Comparison of ENCODE assay signal across 12 cellular contexts in genomic region chr7:106604303-106604918, GRCh38. TPM values are rescaled to one million over a fixed set of nuclear protein-coding genes. Genes with fewer than 3 reads are reported as not detected.
A peak's percentile ranks its signal among the peaks of the same experiment; 100 is the strongest.
DNase-seq lines count a peak whose midpoint lies in the region; ATAC-seq and TF ChIP-seq lines count a peak whose summit lies in the region.
"Had no signal": no experiment of that assay in that cellular context is flagged by ENCODE, and none has a peak within 500 bp of the region (broad histone marks: within the 10 kb centered on the region; RNA-seq: fewer than 3 reads in every experiment).

No MANE protein-coding gene starts in this region.

- no peak overlapping the region for H3K4me3 Mint-ChIP-seq in activated CD4-positive, alpha-beta T cell treated with anti-CD3 and anti-CD28 coated beads for 36 hours
- H3K4me3 Mint-ChIP-seq in activated T-helper 1 cell treated with anti-CD3 and anti-CD28 coated beads, Interleukin-12 subunit alpha, Interleukin-12 subunit beta, Interleukin-2, Interleukin-4 antibody, amounts not matched to agents 30 ng/mL and 10 ng/mL and 1 ng/mL, durations not matched to agents 14 hours and 24 hours and 36 hours = no peak overlapping the region
- no peak overlapping the region for H3K4me3 Mint-ChIP-seq in memory B cell
- H3K4me3 Mint-ChIP-seq in GM23338 = no peak overlapping the region
- H3K4me3 Mint-ChIP-seq: activated naive CD8-positive, alpha-beta T cell treated with anti-CD3 and anti-CD28 coated beads for 36 hours had no signal

- H3K79me2 ChIP-seq in GM23338 (replicated peaks; ENCODE audit: insufficient read depth) = no peaks in the 10 kb centered on the region

- no peaks in the 10 kb centered on the region for H3K36me3 Mint-ChIP-seq in activated CD4-positive, alpha-beta T cell treated with anti-CD3 and anti-CD28 coated beads for 36 hours (ENCODE audit: low read depth)
- H3K36me3 Mint-ChIP-seq in activated T-helper 1 cell treated with anti-CD3 and anti-CD28 coated beads, Interleukin-12 subunit alpha, Interleukin-12 subunit beta, Interleukin-2, Interleukin-4 antibody, amounts not matched to agents 30 ng/mL and 10 ng/mL and 1 ng/mL, durations not matched to agents 14 hours and 24 hours and 36 hours (ENCODE audit: low read depth) = no peaks in the 10 kb centered on the region
- H3K36me3 Mint-ChIP-seq in memory B cell (no peaks in the 10 kb centered on the region), GM23338 (ENCODE audit: low read depth) (no peaks in the 10 kb centered on the region)
- H3K36me3 Mint-ChIP-seq: activated naive CD8-positive, alpha-beta T cell treated with anti-CD3 and anti-CD28 coated beads for 36 hours had no signal

- H3K9me2 ChIP-seq in GM23338 (ENCODE audit: insufficient read depth) = peaks cover 23% of the 10 kb centered on the region

- no peak overlapping the region for H3K27ac Mint-ChIP-seq in activated CD4-positive, alpha-beta T cell treated with anti-CD3 and anti-CD28 coated beads for 36 hours
- no peak overlapping the region for H3K27ac Mint-ChIP-seq in activated T-helper 1 cell treated with anti-CD3 and anti-CD28 coated beads, Interleukin-12 subunit alpha, Interleukin-12 subunit beta, Interleukin-2, Interleukin-4 antibody, amounts not matched to agents 30 ng/mL and 10 ng/mL and 1 ng/mL, durations not matched to agents 14 hours and 24 hours and 36 hours
- H3K27ac Mint-ChIP-seq in memory B cell (no peak overlapping the region), GM23338 (no peak overlapping the region)
- H3K27ac Mint-ChIP-seq: activated naive CD8-positive, alpha-beta T cell treated with anti-CD3 and anti-CD28 coated beads for 36 hours had no signal

- no peak overlapping the region for H2AFZ ChIP-seq in GM23338

- H3K4me1 Mint-ChIP-seq in activated CD4-positive, alpha-beta T cell treated with anti-CD3 and anti-CD28 coated beads for 36 hours = peaks cover 6% of the 10 kb centered on the region
- H3K4me1 Mint-ChIP-seq in activated T-helper 1 cell treated with anti-CD3 and anti-CD28 coated beads, Interleukin-12 subunit alpha, Interleukin-12 subunit beta, Interleukin-2, Interleukin-4 antibody, amounts not matched to agents 30 ng/mL and 10 ng/mL and 1 ng/mL, durations not matched to agents 14 hours and 24 hours and 36 hours (ENCODE audit: low read depth) = peaks cover 4% of the 10 kb centered on the region
- no peaks in the 10 kb centered on the region for H3K4me1 Mint-ChIP-seq in memory B cell
- H3K4me1 Mint-ChIP-seq in GM23338 = no peaks in the 10 kb centered on the region
- H3K4me1 Mint-ChIP-seq: activated naive CD8-positive, alpha-beta T cell treated with anti-CD3 and anti-CD28 coated beads for 36 hours had no signal

- TF ChIP-seq CTCF in GM23338 (conservative IDR thresholded peaks at IDR 0.05; ENCODE audit: low read depth in 2 of 2) = no peak

- H3K4me2 ChIP-seq in GM23338 = no peak overlapping the region

- H3K27me3 Mint-ChIP-seq in activated CD4-positive, alpha-beta T cell treated with anti-CD3 and anti-CD28 coated beads for 36 hours = no peaks in the 10 kb centered on the region
- no peaks in the 10 kb centered on the region for H3K27me3 Mint-ChIP-seq in activated T-helper 1 cell treated with anti-CD3 and anti-CD28 coated beads, Interleukin-12 subunit alpha, Interleukin-12 subunit beta, Interleukin-2, Interleukin-4 antibody, amounts not matched to agents 30 ng/mL and 10 ng/mL and 1 ng/mL, durations not matched to agents 14 hours and 24 hours and 36 hours (ENCODE audit: insufficient read depth)
- H3K27me3 Mint-ChIP-seq in memory B cell (no peaks in the 10 kb centered on the region), GM23338 (ENCODE audit: insufficient read depth, low read depth, poor library complexity) (no peaks in the 10 kb centered on the region)
- H3K27me3 Mint-ChIP-seq: activated naive CD8-positive, alpha-beta T cell treated with anti-CD3 and anti-CD28 coated beads for 36 hours had no signal

- DNase-seq in activated CD4-positive, alpha-beta T cell treated with anti-CD3 and anti-CD28 coated beads for 36 hours = peak; percentile 52
- DNase-seq in activated CD4-positive, alpha-beta T cell treated with anti-CD3 and anti-CD28 coated beads, Interleukin-2, amount 50 U/mL, for 48 hours = no peak
- DNase-seq in Kasumi-1 (lab: John Stamatoyannopoulos, UW) (peak; percentile 20 to 21), memory B cell (ENCODE audit: low spot score in 2 of 2) (no peak), UCSD-AML1 (lab: John Stamatoyannopoulos, UW; ENCODE audit: unreplicated experiment) (no peak), GM19240 (ENCODE audit: insufficient read length, low spot score) (no peak), GM23338 (ENCODE audit: low spot score) (no peak)
- DNase-seq in activated T-helper 1 cell treated with anti-CD3 and anti-CD28 coated beads, Interleukin-12 subunit alpha, Interleukin-12 subunit beta, Interleukin-2, Interleukin-4 antibody, amounts not matched to agents 30 ng/mL and 10 ng/mL and 1 ng/mL, durations not matched to agents 14 hours and 24 hours and 36 hours (ENCODE audit: low spot score) = peak; percentile 12
- DNase-seq: activated naive CD8-positive, alpha-beta T cell treated with anti-CD3 and anti-CD28 coated beads for 36 hours; NCI-H226; posterior cingulate gyrus had no signal

- peak; percentile 96 for ATAC-seq in activated CD4-positive, alpha-beta T cell treated with anti-CD3 and anti-CD28 coated beads for 36 hours
- ATAC-seq in memory B cell (ENCODE audit: low read depth) (peak; percentile 26), GM23338 (no peak)
- ATAC-seq: Right ventricle myocardium inferior had no signal

- H3K27ac ChIP-seq in GM23338 (ENCODE audit: low read depth) = no peak overlapping the region

- intact Hi-C loops in activated CD4-positive, alpha-beta T cell treated with anti-CD3 and anti-CD28 coated beads for 36 hours (cut with DNase I, micrococcal nuclease) = loop anchor here in 1 of 2 experiments (5.0 kb wide), 1 partner anchor 133 kb away; no protein-coding TSS in a partner anchor
- intact Hi-C loops in activated T-helper 1 cell treated with anti-CD3 and anti-CD28 coated beads, Interleukin-12 subunit alpha, Interleukin-12 subunit beta, Interleukin-2, Interleukin-4 antibody, amounts not matched to agents 30 ng/mL and 10 ng/mL and 1 ng/mL, durations not matched to agents 14 hours and 24 hours and 36 hours (cut with micrococcal nuclease) = no loop called here

- no peaks in the 10 kb centered on the region for H3K27me3 ChIP-seq in GM23338 (ENCODE audit: insufficient read depth)

- peaks cover 9% of the 10 kb centered on the region for H3K4me1 ChIP-seq in GM23338 (ENCODE audit: insufficient read depth)

- no peaks in the 10 kb centered on the region for H3K36me3 ChIP-seq in GM23338 (ENCODE audit: insufficient read depth)

- H3K4me3 ChIP-seq in GM23338 = no peak overlapping the region

- H3K9me3 Mint-ChIP-seq in activated CD4-positive, alpha-beta T cell treated with anti-CD3 and anti-CD28 coated beads for 36 hours (ENCODE audit: low read depth) = no peaks in the 10 kb centered on the region
- no peaks in the 10 kb centered on the region for H3K9me3 Mint-ChIP-seq in activated T-helper 1 cell treated with anti-CD3 and anti-CD28 coated beads, Interleukin-12 subunit alpha, Interleukin-12 subunit beta, Interleukin-2, Interleukin-4 antibody, amounts not matched to agents 30 ng/mL and 10 ng/mL and 1 ng/mL, durations not matched to agents 14 hours and 24 hours and 36 hours
- H3K9me3 Mint-ChIP-seq in memory B cell (no peaks in the 10 kb centered on the region), GM23338 (no peaks in the 10 kb centered on the region)
- H3K9me3 Mint-ChIP-seq: activated naive CD8-positive, alpha-beta T cell treated with anti-CD3 and anti-CD28 coated beads for 36 hours had no signal

- H3F3A ChIP-seq in GM23338 (replicated peaks; ENCODE audit: low read depth) = no peaks in the 10 kb centered on the region

- POLR2A ChIA-PET in activated CD4-positive, alpha-beta T cell treated with anti-CD3 and anti-CD28 coated beads for 36 hours (lab: Charles Lee) = no interaction called here

- H4K20me1 ChIP-seq in GM23338 (replicated peaks; ENCODE audit: insufficient read depth) = no peaks in the 10 kb centered on the region

- CTCF ChIA-PET in activated CD4-positive, alpha-beta T cell treated with anti-CD3 and anti-CD28 coated beads for 36 hours (lab: Charles Lee) = no interaction called here

TF ChIP-seq in GM23338, 12 proteins besides CTCF, POLR2A, EP300 and RAD21 (continues in another document):
- no peak for TF ChIP-seq REST (IDR thresholded peaks at IDR 0.05; ENCODE audit: unreplicated experiment)

RNA-seq across cellular contexts. Expression of gene CCDC71L, which starts 56.5 kb away (rescaled TPM):
- total RNA-seq in activated CD4-positive, alpha-beta T cell treated with anti-CD3 and anti-CD28 coated beads for 36 hours = 10 to 100 TPM; 16.0 to 18.6 TPM
- 17.9 and 19.0 TPM in 2 replicates for total RNA-seq in activated T-helper 1 cell treated with anti-CD3 and anti-CD28 coated beads, Interleukin-12 subunit alpha, Interleukin-12 subunit beta, Interleukin-2, Interleukin-4 antibody, amounts not matched to agents 30 ng/mL and 10 ng/mL and 1 ng/mL, durations not matched to agents 14 hours and 24 hours and 36 hours
- 19.1 and 32.3 TPM in 2 replicates for total RNA-seq in GM23338 (2014; rRNA removed; shearing (Covaris generic))
- 8.4 and 9.8 TPM in 2 replicates for polyA plus RNA-seq in GM23338 (2016; fragmentation: Nextera tagmentation; extraction: Ambion mirVana)

Comparison
In these comparisons a context has a peak if more than half of its experiments do, and no peak if none do; other contexts are left out.
1. DNase-seq: peak in activated CD4-positive, alpha-beta T cell treated with anti-CD3 and anti-CD28 coated beads for 36 hours (single experiment), Kasumi-1 (2 of 2) and activated T-helper 1 cell treated with anti-CD3 and anti-CD28 coated beads, Interleukin-12 subunit alpha, Interleukin-12 subunit beta, Interleukin-2, Interleukin-4 antibody, amounts not matched to agents 30 ng/mL and 10 ng/mL and 1 ng/mL, durations not matched to agents 14 hours and 24 hours and 36 hours (single experiment); none in activated CD4-positive, alpha-beta T cell treated with anti-CD3 and anti-CD28 coated beads, Interleukin-2, amount 50 U/mL, for 48 hours (0 of 2), memory B cell (0 of 2), UCSD-AML1 (single experiment), GM19240 (single experiment) and GM23338 (single experiment).